22 cellular contexts compared by ENCODE assay signal in the genomic region with DNA sequence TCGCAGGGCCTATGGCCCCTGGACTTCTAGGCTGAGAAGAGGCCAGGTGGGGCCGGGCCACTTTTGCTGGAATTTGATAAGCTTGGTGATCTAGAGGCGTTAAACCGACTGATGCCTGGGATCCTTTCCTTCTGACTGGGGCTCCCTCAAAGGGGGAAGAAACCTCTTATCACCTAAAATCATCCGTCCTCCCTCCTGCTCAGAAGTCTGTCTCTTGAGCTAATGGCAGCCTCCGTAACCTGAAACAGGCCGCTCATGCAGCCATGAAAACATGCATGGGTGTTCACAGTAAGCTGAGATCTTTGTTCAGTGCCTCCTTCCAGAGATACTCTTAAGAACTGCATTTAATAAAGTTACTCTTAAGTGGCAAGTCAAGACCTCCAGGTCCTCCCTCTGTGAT.
"Had no signal": no experiment of that assay in that cellular context is flagged by ENCODE, and none has a peak within 500 bp of the region (broad histone marks: within the 10 kb centered on the region; RNA-seq: fewer than 3 reads in every experiment).

No MANE protein-coding gene starts in this region.

- H3K4me3 Mint-ChIP-seq: activated CD4-positive, alpha-beta T cell treated with anti-CD3 and anti-CD28 coated beads, Interleukin-2, amount 10 ng/mL, durations not matched to agents 24 days and 14 days; brain; endodermal cell; natural killer cell; stimulated activated memory B cell treated with anti-CD40 and anti-IgM and Interleukin-4, amounts not matched to agents 10 μg/mL and 1 μg/mL and 100 μg/mL, for 72 hours had no signal

- H3K27ac Mint-ChIP-seq: activated CD4-positive, alpha-beta T cell treated with anti-CD3 and anti-CD28 coated beads, Interleukin-2, amount 10 ng/mL, durations not matched to agents 24 days and 14 days; brain; endodermal cell; natural killer cell; stimulated activated memory B cell treated with anti-CD40 and anti-IgM and Interleukin-4, amounts not matched to agents 10 μg/mL and 1 μg/mL and 100 μg/mL, for 72 hours had no signal

- H3K36me3 ChIP-seq: colonic mucosa, thoracic aorta had no signal

- H3K4me2 ChIP-seq: SK-N-SH had no signal

- H3K9me3 Mint-ChIP-seq: activated CD4-positive, alpha-beta T cell treated with anti-CD3 and anti-CD28 coated beads, Interleukin-2, amount 10 ng/mL, durations not matched to agents 24 days and 14 days; brain; endodermal cell; natural killer cell; stimulated activated memory B cell treated with anti-CD40 and anti-IgM and Interleukin-4, amounts not matched to agents 10 μg/mL and 1 μg/mL and 100 μg/mL, for 72 hours had no signal

- H3K36me3 Mint-ChIP-seq: stimulated activated memory B cell treated with anti-CD40 and anti-IgM and Interleukin-4, amounts not matched to agents 10 μg/mL and 1 μg/mL and 100 μg/mL, for 72 hours had no signal

- H3K9me3 ChIP-seq: colonic mucosa, SK-N-SH, spleen, thoracic aorta had no signal

- DNase-seq: activated CD4-positive, alpha-beta T cell treated with anti-CD3 and anti-CD28 coated beads, Interleukin-2, amount 10 ng/mL, durations not matched to agents 24 days and 14 days; activated CD8-positive, alpha-beta memory T cell treated with anti-CD3 and anti-CD28 coated beads for 24 hours; activated CD8-positive, alpha-beta memory T cell treated with anti-CD3 and anti-CD28 coated beads, Interleukin-2, amount 50 U/mL, for 48 hours; activated effector memory CD4-positive, alpha-beta T cell treated with anti-CD3 and anti-CD28 coated beads, Interleukin-2, amount 50 U/mL, for 16 hours; activated T-cell treated with anti-CD3 and anti-CD28 coated beads, Interleukin-2, amount 50 U/mL, for 48 hours; anterior cingulate cortex; central memory CD4-positive, alpha-beta T cell; colonic mucosa; endodermal cell; foreskin melanocyte; glutamatergic neuron; hippocampal formation; left ventricle myocardium superior; natural killer cell; nucleus accumbens; SK-N-SH; spleen; stimulated activated CD4-positive, alpha-beta T cell treated with anti-CD3 and anti-CD28 coated beads, Interleukin-4, amount 100 ng/mL, for 4 hours; T-helper 9 cell had no signal

- H3K9ac ChIP-seq: SK-N-SH had no signal

- ATAC-seq: left ventricle myocardium superior; natural killer cell; stimulated activated memory B cell treated with anti-CD40 and anti-IgM and Interleukin-4, amounts not matched to agents 10 μg/mL and 1 μg/mL and 100 μg/mL, for 72 hours had no signal

- H3K27me3 Mint-ChIP-seq: activated CD4-positive, alpha-beta T cell treated with anti-CD3 and anti-CD28 coated beads, Interleukin-2, amount 10 ng/mL, durations not matched to agents 24 days and 14 days; brain had no signal

- H3K27ac ChIP-seq: colonic mucosa, spleen, thoracic aorta had no signal

- H3K4me1 Mint-ChIP-seq: natural killer cell; stimulated activated memory B cell treated with anti-CD40 and anti-IgM and Interleukin-4, amounts not matched to agents 10 μg/mL and 1 μg/mL and 100 μg/mL, for 72 hours had no signal

- H3K4me1 ChIP-seq: colonic mucosa had no signal

- H3K27me3 ChIP-seq: colonic mucosa, spleen had no signal

- H3K4me3 ChIP-seq: colonic mucosa, spleen, thoracic aorta had no signal
